In genomic region chr2:23516546-23517256, GRCh38 we compare ENCODE assay signal across 20 cellular contexts.
"Had no signal": no experiment of that assay in that cellular context is flagged by ENCODE, and none has a peak within 500 bp of the region (broad histone marks: within the 10 kb centered on the region; RNA-seq: fewer than 3 reads in every experiment).

No MANE protein-coding gene starts in this region.

- H3K27me3 ChIP-seq: left lung, sigmoid colon, stomach, tibial artery, upper lobe of left lung had no signal

- H3K27ac Mint-ChIP-seq: stimulated activated effector memory CD8-positive, alpha-beta T cell treated with anti-CD3 and anti-CD28 coated beads, Interleukin-12 subunit alpha, Interleukin-12 subunit beta, amount 100 ng/mL, for 72 hours had no signal

- H3K36me3 ChIP-seq: heart left ventricle, left lung, prostate gland, sigmoid colon, stomach, tibial artery, upper lobe of left lung had no signal

- H3K4me1 ChIP-seq: left lung, prostate gland had no signal

- H3K4me3 Mint-ChIP-seq: naive thymus-derived CD4-positive, alpha-beta T cell; stimulated activated effector memory CD8-positive, alpha-beta T cell treated with anti-CD3 and anti-CD28 coated beads, Interleukin-12 subunit alpha, Interleukin-12 subunit beta, amount 100 ng/mL, for 72 hours had no signal

- DNase-seq: dorsolateral prefrontal cortex; effector CD4-positive, alpha-beta T cell; hippocampal formation; left cardiac atrium; left lung; mammary epithelial cell; mesendoderm; midbrain; naive thymus-derived CD4-positive, alpha-beta T cell; right cardiac atrium; sigmoid colon; stimulated activated CD4-positive, alpha-beta T cell treated with anti-CD3 and anti-CD28 coated beads, Interleukin-2, amount 100 ng/mL, for 24 hours; stimulated activated CD4-positive, alpha-beta T cell treated with anti-CD3 and anti-CD28 coated beads, Interleukin-4, amount 100 ng/mL, for 24 hours; stimulated activated naive CD4-positive, alpha-beta T cell treated with Interleukin-2 at 50 U/mL for 16 hours; stomach; tibial artery; upper lobe of left lung had no signal

- H3K36me3 Mint-ChIP-seq: naive thymus-derived CD4-positive, alpha-beta T cell; stimulated activated effector memory CD8-positive, alpha-beta T cell treated with anti-CD3 and anti-CD28 coated beads, Interleukin-12 subunit alpha, Interleukin-12 subunit beta, amount 100 ng/mL, for 72 hours had no signal

- ATAC-seq: heart left ventricle; left cardiac atrium; left lung; naive thymus-derived CD4-positive, alpha-beta T cell; right cardiac atrium; stimulated activated effector memory CD8-positive, alpha-beta T cell treated with anti-CD3 and anti-CD28 coated beads, Interleukin-12 subunit alpha, Interleukin-12 subunit beta, amount 100 ng/mL, for 72 hours had no signal

- H3K4me1 Mint-ChIP-seq: stimulated activated effector memory CD8-positive, alpha-beta T cell treated with anti-CD3 and anti-CD28 coated beads, Interleukin-12 subunit alpha, Interleukin-12 subunit beta, amount 100 ng/mL, for 72 hours had no signal

- H3K27ac ChIP-seq: dorsolateral prefrontal cortex, heart left ventricle, left lung, prostate gland, tibial artery, upper lobe of left lung had no signal

- H3K9me3 ChIP-seq: heart left ventricle, left lung, prostate gland, sigmoid colon, stomach, tibial artery, upper lobe of left lung had no signal

- H3K9me3 Mint-ChIP-seq: naive thymus-derived CD4-positive, alpha-beta T cell; stimulated activated effector memory CD8-positive, alpha-beta T cell treated with anti-CD3 and anti-CD28 coated beads, Interleukin-12 subunit alpha, Interleukin-12 subunit beta, amount 100 ng/mL, for 72 hours had no signal

- H3K4me3 ChIP-seq: dorsolateral prefrontal cortex, heart left ventricle, left lung, prostate gland, sigmoid colon, stomach, tibial artery, upper lobe of left lung had no signal
